In genomic region chr9:21110708-21111576, GRCh38 we compare ENCODE assay signal across 8 cellular contexts. TPM values are rescaled to one million over a fixed set of nuclear protein-coding genes. Genes with fewer than 3 reads are reported as not detected.
DNase-seq lines count a peak whose midpoint lies in the region; ATAC-seq and TF ChIP-seq lines count a peak whose summit lies in the region.

No MANE protein-coding gene starts in this region.

- no peaks in the 10 kb centered on the region for H3K36me3 ChIP-seq in neural cell (ENCODE audit: insufficient read depth, low read length)

- H3K27me3 ChIP-seq in neural cell (ENCODE audit: insufficient read depth, low read depth, low read length), result no peaks in the 10 kb centered on the region

- H4K20me1 ChIP-seq in neural cell (ENCODE audit: insufficient read depth), result no peaks in the 10 kb centered on the region

- no peak overlapping the region for H3K27ac ChIP-seq in neural cell (ENCODE audit: low read length)

- no peaks in the 10 kb centered on the region for H3K9me2 ChIP-seq in neural cell (ENCODE audit: insufficient read depth, low read length)

- TF ChIP-seq CTCF in neural cell (IDR thresholded peaks at IDR 0.05; ENCODE audit: poor library complexity, severe bottlenecking), result peak; percentile 92

- H3K4me3 ChIP-seq in neural cell (ENCODE audit: low read length), result no peak overlapping the region

- no peaks in the 10 kb centered on the region for H3K9me3 ChIP-seq in neural cell (ENCODE audit: low read length)

- TF ChIP-seq EP300 in neural cell (conservative IDR thresholded peaks at IDR 0.05; ENCODE audit: poor library complexity, severe bottlenecking), result no peak

- H2AFZ ChIP-seq in neural cell (ENCODE audit: low read depth, low read length), result no peak overlapping the region

- no peak overlapping the region for H3K4me2 ChIP-seq in neural cell (ENCODE audit: low read length)

- ATAC-seq in GM18498 (IDR thresholded peaks at IDR 0.05; ENCODE audit: unreplicated experiment) (peak; percentile 93), HG02763 (IDR thresholded peaks at IDR 0.05; ENCODE audit: unreplicated experiment) (peak; percentile 84)

- no peaks in the 10 kb centered on the region for H3K79me2 ChIP-seq in neural cell (replicated peaks; ENCODE audit: insufficient read depth, low read length)

- no peak overlapping the region for H3K9ac ChIP-seq in neural cell (ENCODE audit: low read length)

- DNase-seq in AML-193 (lab: John Stamatoyannopoulos, UW), result peak; percentile 70 to 77
- DNase-seq in NCI-H1092 treated with DMSO at 0.1 percent for 48 hours (lab: John Stamatoyannopoulos, UW), result peak; percentile 75
- DNase-seq in SKM-1 treated with dmso at 0.1 percent for 144 hours (lab: John Stamatoyannopoulos, UW; ENCODE audit: unreplicated experiment), result peak; percentile 41
- DNase-seq in fibroblast of peridontal ligament (ENCODE audit: extremely low read depth), result peak; percentile 90
- DNase-seq in activated gamma-delta T cell treated with Interleukin-2 at 50 U/mL for 16 hours, result no peak

- H3F3A ChIP-seq in neural cell (ENCODE audit: insufficient read depth, low read length, poor library complexity, severe bottlenecking), result no peaks in the 10 kb centered on the region

- peak; percentile 96 for TF ChIP-seq RAD21 in neural cell (conservative IDR thresholded peaks at IDR 0.05)

TF ChIP-seq in neural cell, 6 proteins besides CTCF, POLR2A, EP300 and RAD21:
- TF ChIP-seq MXI1 (conservative IDR thresholded peaks at IDR 0.05; ENCODE audit: poor library complexity, severe bottlenecking) (no peak), SMC3 (conservative IDR thresholded peaks at IDR 0.05; ENCODE audit: poor library complexity) (peak; percentile 89)

RNA-seq across cellular contexts. Expression of gene IFNW1, which starts 30.7 kb away (rescaled TPM):
- polyA plus RNA-seq in neural cell, result not detected in 2 replicates
- polyA minus RNA-seq in neural cell, result not detected in 2 replicates

RNA-seq across cellular contexts. Expression of gene IFNB1, which starts 33.2 kb away (rescaled TPM):
- not detected in 2 replicates for polyA plus RNA-seq in neural cell
- polyA minus RNA-seq in neural cell, result not detected in 2 replicates

RNA-seq across cellular contexts. Expression of gene IFNA21, which starts 55.5 kb away (rescaled TPM):
- not detected in 2 replicates for polyA plus RNA-seq in neural cell
- not detected in 2 replicates for polyA minus RNA-seq in neural cell
